Comparison of ENCODE assay signal across 8 cellular contexts in genomic region chr10:18104223-18104872, GRCh38. TPM values are rescaled to one million over a fixed set of nuclear protein-coding genes. Genes with fewer than 3 reads are reported as not detected.
DNase-seq lines count a peak whose midpoint lies in the region; ATAC-seq and TF ChIP-seq lines count a peak whose summit lies in the region.

No MANE protein-coding gene starts in this region.

- no peak overlapping the region for H3K4me3 ChIP-seq in fibroblast of villous mesenchyme (ENCODE audit: low read depth, low read length)

- H3K4me1 Mint-ChIP-seq in osteocyte (ENCODE audit: unreplicated experiment), result no peaks in the 10 kb centered on the region

- intact Hi-C loops in Right ventricle myocardium inferior (cut with DNase I), result loop anchor here (5.0 kb wide), 1 partner anchor 192 kb away; no protein-coding TSS in a partner anchor
- intact Hi-C loops in cardiac septum (cut with DNase I), result no loop called here

- ATAC-seq in Right ventricle myocardium inferior (no peak), GM21576 (IDR thresholded peaks at IDR 0.05; ENCODE audit: unreplicated experiment) (no peak), GM19467 (IDR thresholded peaks at IDR 0.05; ENCODE audit: unreplicated experiment) (no peak)

- no peaks in the 10 kb centered on the region for H3K36me3 Mint-ChIP-seq in osteocyte (ENCODE audit: unreplicated experiment)

- TF ChIP-seq CTCF in fibroblast of villous mesenchyme (IDR thresholded peaks at IDR 0.05; ENCODE audit: insufficient read depth, low read depth, low read length), result peak; percentile 65
- TF ChIP-seq CTCF in osteocyte (IDR thresholded peaks at IDR 0.05), result peak; percentile 81

- no peak overlapping the region for H3K27ac Mint-ChIP-seq in osteocyte (ENCODE audit: unreplicated experiment)

- DNase-seq in Right ventricle myocardium inferior (ENCODE audit: missing footprints) (peak; percentile 65), cardiac septum (ENCODE audit: low spot score) (no peak), NCI-H1105 treated with DMSO at 0.1 percent for 48 hours (lab: John Stamatoyannopoulos, UW) (peak; percentile 18), activated T-cell treated with anti-CD3 and anti-CD28 coated beads for 24 hours (ENCODE audit: low read depth) (peak; percentile 24), fibroblast of villous mesenchyme (ENCODE audit: low read depth) (peak; percentile 37), osteocyte (ENCODE audit: extremely low spot score, unreplicated experiment) (no peak)

- no peaks in the 10 kb centered on the region for H3K9me3 Mint-ChIP-seq in osteocyte (ENCODE audit: unreplicated experiment)

- no peak overlapping the region for H3K4me3 Mint-ChIP-seq in osteocyte (ENCODE audit: unreplicated experiment)

- peaks cover 47% of the 10 kb centered on the region for H3K27me3 Mint-ChIP-seq in osteocyte (ENCODE audit: unreplicated experiment)

RNA-seq across cellular contexts. Expression of gene CACNB2, which starts 35.9 kb away (rescaled TPM):
- total RNA-seq in Right ventricle myocardium inferior (45.6 TPM), cardiac septum (20.6 TPM), fibroblast of villous mesenchyme (under 0.01 and 1.3 TPM in 2 replicates), osteocyte (0.43 TPM in 1 of 2 replicates, not detected in the other)

Comparison
In these comparisons a context has a peak if more than half of its experiments do, and no peak if none do; other contexts are left out.
1. DNase-seq: peak in Right ventricle myocardium inferior (single experiment), NCI-H1105 treated with DMSO at 0.1 percent for 48 hours (single experiment), activated T-cell treated with anti-CD3 and anti-CD28 coated beads for 24 hours (single experiment) and fibroblast of villous mesenchyme (single experiment); none in cardiac septum (single experiment) and osteocyte (single experiment).